Comparison of ENCODE assay signal across 13 cellular contexts in genomic region chr7:19000410-19000809, GRCh38.
DNase-seq lines count a peak whose midpoint lies in the region; ATAC-seq and TF ChIP-seq lines count a peak whose summit lies in the region.
"Had no signal": no experiment of that assay in that cellular context is flagged by ENCODE, and none has a peak within 500 bp of the region (broad histone marks: within the 10 kb centered on the region; RNA-seq: fewer than 3 reads in every experiment).

No MANE protein-coding gene starts in this region.

- peak; percentile 27 for DNase-seq in DMS 273 (lab: John Stamatoyannopoulos, UW; ENCODE audit: unreplicated experiment)
- DNase-seq in DMS 273 treated with DMSO at 0.1 percent for 48 hours (lab: John Stamatoyannopoulos, UW): no peak
- DNase-seq in NCI-H69 (lab: John Stamatoyannopoulos, UW): peak; percentile 10
- DNase-seq: AML-193; Caco-2; Calu3; CD4-positive, alpha-beta T cell; CD8-positive, alpha-beta T cell; DMS79 treated with DMSO at 0.1 percent for 48 hours; GF-D8 had no signal

- ATAC-seq in SK-N-SH treated with all-trans-retinoic acid at 6 μM for 48 hours: no peak
- ATAC-seq in GM18505 (IDR thresholded peaks at IDR 0.05; ENCODE audit: unreplicated experiment): no peak
- ATAC-seq: A549; CD8-positive, alpha-beta T cell had no signal

- TF ChIP-seq POLR2A in GM18505 (IDR thresholded peaks at IDR 0.05; ENCODE audit: borderline replicate concordance, extremely low read depth, insufficient read depth, insufficient read length): no peak

TF ChIP-seq in SK-N-SH treated with all-trans-retinoic acid at 6 μM for 48 hours, 23 proteins besides CTCF, POLR2A, EP300 and RAD21:
- TF ChIP-seq ISL1 (CRISPR knock-in tag; IDR thresholded peaks at IDR 0.05) (peak; percentile 60; the same call in 1 of the 2 replicates), BACH2 (CRISPR knock-in tag; IDR thresholded peaks at IDR 0.05; ENCODE audit: borderline replicate concordance) (0 out of 2 replicates have a peak, but pooled peaks have one; percentile 32), CSRNP3 (CRISPR knock-in tag; IDR thresholded peaks at IDR 0.05) (0 out of 2 replicates have a peak, but pooled peaks have one; percentile 34), ZNF8 (CRISPR knock-in tag; IDR thresholded peaks at IDR 0.05) (0 out of 2 replicates have a peak, but pooled peaks have one; percentile 9), OSR1 (CRISPR knock-in tag; IDR thresholded peaks at IDR 0.05) (no peak), GLIS3 (CRISPR knock-in tag; IDR thresholded peaks at IDR 0.05) (no peak), ZFP30 (CRISPR knock-in tag; IDR thresholded peaks at IDR 0.05) (no peak), ARNTL (CRISPR knock-in tag; IDR thresholded peaks at IDR 0.05; ENCODE audit: borderline replicate concordance, low read depth) (0 out of 2 replicates have a peak, but pooled peaks have one; percentile 20), TCF4 (CRISPR knock-in tag; IDR thresholded peaks at IDR 0.05; ENCODE audit: borderline replicate concordance) (peak; percentile 27; the same call in 1 of the 2 replicates), CSDC2 (CRISPR knock-in tag; IDR thresholded peaks at IDR 0.05) (no peak), PATZ1 (CRISPR knock-in tag; IDR thresholded peaks at IDR 0.05; ENCODE audit: borderline replicate concordance) (no peak), SNAI2 (CRISPR knock-in tag; IDR thresholded peaks at IDR 0.05) (0 out of 2 replicates have a peak, but pooled peaks have one; percentile 16), TSHZ2 (CRISPR knock-in tag; IDR thresholded peaks at IDR 0.05) (peak; percentile 83; the same call in 1 of the 2 replicates), ZNF565 (CRISPR knock-in tag; conservative IDR thresholded peaks at IDR 0.05; ENCODE audit: low read depth) (no peak), ZFP3 (CRISPR knock-in tag; IDR thresholded peaks at IDR 0.05) (peak; percentile 45; the same call in 1 of the 2 replicates)
- TF ChIP-seq, protein P1, sequence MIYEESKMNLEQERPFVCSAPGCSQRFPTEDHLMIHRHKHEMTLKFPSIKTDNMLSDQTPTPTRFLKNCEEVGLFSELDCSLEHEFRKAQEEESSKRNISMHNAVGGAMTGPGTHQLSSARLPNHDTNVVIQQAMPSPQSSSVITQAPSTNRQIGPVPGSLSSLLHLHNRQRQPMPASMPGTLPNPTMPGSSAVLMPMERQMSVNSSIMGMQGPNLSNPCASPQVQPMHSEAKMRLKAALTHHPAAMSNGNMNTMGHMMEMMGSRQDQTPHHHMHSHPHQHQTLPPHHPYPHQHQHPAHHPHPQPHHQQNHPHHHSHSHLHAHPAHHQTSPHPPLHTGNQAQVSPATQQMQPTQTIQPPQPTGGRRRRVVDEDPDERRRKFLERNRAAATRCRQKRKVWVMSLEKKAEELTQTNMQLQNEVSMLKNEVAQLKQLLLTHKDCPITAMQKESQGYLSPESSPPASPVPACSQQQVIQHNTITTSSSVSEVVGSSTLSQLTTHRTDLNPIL (CRISPR knock-in tag; IDR thresholded peaks at IDR 0.05; ENCODE audit: low read depth): peak; percentile 33; the same call in 1 of the 2 replicates
